In genomic region chr11:31521497-31522150, GRCh38 we compare ENCODE assay signal across 38 cellular contexts.
"Had no signal": no experiment of that assay in that cellular context is flagged by ENCODE, and none has a peak within 500 bp of the region (broad histone marks: within the 10 kb centered on the region; RNA-seq: fewer than 3 reads in every experiment).

No MANE protein-coding gene starts in this region.

- DNase-seq: activated B cell treated with CpG ODN at 0.5 μM for 24 hours; activated CD4-positive, alpha-beta memory T cell treated with anti-CD3 and anti-CD28 coated beads, Interleukin-2, amount 10 ng/mL, durations not matched to agents 7 days and 5 days; activated CD4-positive, alpha-beta T cell treated with anti-CD3 and anti-CD28 coated beads for 1 hour; activated CD4-positive, alpha-beta T cell treated with anti-CD3 and anti-CD28 coated beads for 48 hours; activated CD8-positive, alpha-beta memory T cell treated with anti-CD3 and anti-CD28 coated beads for 24 hours; activated CD8-positive, alpha-beta memory T cell treated with anti-CD3 and anti-CD28 coated beads, Interleukin-2, amount 10 ng/mL, durations not matched to agents 7 days and 5 days; activated CD8-positive, alpha-beta memory T cell treated with anti-CD3 and anti-CD28 coated beads, Interleukin-2, amount 50 U/mL, for 48 hours; activated effector memory CD4-positive, alpha-beta T cell treated with Interleukin-2 at 50 U/mL for 16 hours; activated naive CD4-positive, alpha-beta T cell treated with anti-CD3 and anti-CD28 coated beads, Interleukin-2, amount 10 ng/mL, durations not matched to agents 7 days and 5 days; activated naive CD8-positive, alpha-beta T cell treated with anti-CD3 and anti-CD28 coated beads, Interleukin-2, amount 50 U/mL, for 24 hours; activated T-cell treated with anti-CD3 and anti-CD28 coated beads, Interleukin-2, amount 50 U/mL, for 48 hours; anterior cingulate cortex; central memory CD4-positive, alpha-beta T cell; Kasumi-1; KG1; NCI-H1048; NCI-H1105 treated with DMSO at 0.1 percent for 48 hours; NCI-H1436; NCI-H1694; NCI-H1930; NCI-H2081 treated with DMSO at 0.1 percent for 48 hours; NCI-H226; NCI-H510A; NCI-H526; NCI-H748 treated with DMSO at 0.1 percent for 48 hours; NK-92 treated with Interleukin-12 subunit alpha and Interleukin-12 subunit beta, amount 100 ng/mL, for 24 hours; PC-3; Peyer's patch; RPMI8226; SHP77 treated with DMSO at 0.1 percent for 48 hours; SW 1271; T-helper 1 cell; T-helper 2 cell; T-helper 9 cell had no signal

- H3K27ac ChIP-seq: Peyer's patch, SJSA1, VCaP had no signal

- H3K27me3 Mint-ChIP-seq: activated B cell treated with CpG ODN at 0.5 μM for 24 hours; activated CD4-positive, alpha-beta memory T cell treated with anti-CD3 and anti-CD28 coated beads, Interleukin-2, amount 10 ng/mL, durations not matched to agents 7 days and 5 days; activated CD8-positive, alpha-beta memory T cell treated with anti-CD3 and anti-CD28 coated beads, Interleukin-2, amount 10 ng/mL, durations not matched to agents 7 days and 5 days; activated naive CD4-positive, alpha-beta T cell treated with anti-CD3 and anti-CD28 coated beads, Interleukin-2, amount 10 ng/mL, durations not matched to agents 7 days and 5 days; activated naive CD8-positive, alpha-beta T cell; activated naive CD8-positive, alpha-beta T cell treated with anti-CD3 and anti-CD28 coated beads, Interleukin-2, amount 50 U/mL, for 24 hours; brain had no signal

- H3K4me3 Mint-ChIP-seq: activated B cell treated with CpG ODN at 0.5 μM for 24 hours; activated CD4-positive, alpha-beta memory T cell treated with anti-CD3 and anti-CD28 coated beads, Interleukin-2, amount 10 ng/mL, durations not matched to agents 7 days and 5 days; activated CD8-positive, alpha-beta memory T cell treated with anti-CD3 and anti-CD28 coated beads, Interleukin-2, amount 10 ng/mL, durations not matched to agents 7 days and 5 days; activated naive CD4-positive, alpha-beta T cell treated with anti-CD3 and anti-CD28 coated beads, Interleukin-2, amount 10 ng/mL, durations not matched to agents 7 days and 5 days; activated naive CD8-positive, alpha-beta T cell; activated naive CD8-positive, alpha-beta T cell treated with anti-CD3 and anti-CD28 coated beads, Interleukin-2, amount 50 U/mL, for 24 hours; brain had no signal

- H3K4me3 ChIP-seq: Peyer's patch, SJSA1 had no signal

- H3K36me3 ChIP-seq: Peyer's patch, SJSA1 had no signal

- H3K9me3 Mint-ChIP-seq: activated B cell treated with CpG ODN at 0.5 μM for 24 hours; activated CD4-positive, alpha-beta memory T cell treated with anti-CD3 and anti-CD28 coated beads, Interleukin-2, amount 10 ng/mL, durations not matched to agents 7 days and 5 days; activated naive CD4-positive, alpha-beta T cell treated with anti-CD3 and anti-CD28 coated beads, Interleukin-2, amount 10 ng/mL, durations not matched to agents 7 days and 5 days; activated naive CD8-positive, alpha-beta T cell treated with anti-CD3 and anti-CD28 coated beads, Interleukin-2, amount 50 U/mL, for 24 hours; brain had no signal

- H3K4me1 ChIP-seq: Peyer's patch, SJSA1 had no signal

- H3K27me3 ChIP-seq: Peyer's patch, SJSA1 had no signal

- H3K27ac Mint-ChIP-seq: activated B cell treated with CpG ODN at 0.5 μM for 24 hours; activated CD4-positive, alpha-beta memory T cell treated with anti-CD3 and anti-CD28 coated beads, Interleukin-2, amount 10 ng/mL, durations not matched to agents 7 days and 5 days; activated CD8-positive, alpha-beta memory T cell treated with anti-CD3 and anti-CD28 coated beads, Interleukin-2, amount 10 ng/mL, durations not matched to agents 7 days and 5 days; activated naive CD4-positive, alpha-beta T cell treated with anti-CD3 and anti-CD28 coated beads, Interleukin-2, amount 10 ng/mL, durations not matched to agents 7 days and 5 days; activated naive CD8-positive, alpha-beta T cell; activated naive CD8-positive, alpha-beta T cell treated with anti-CD3 and anti-CD28 coated beads, Interleukin-2, amount 50 U/mL, for 24 hours; brain had no signal

- H3K4me1 Mint-ChIP-seq: activated B cell treated with CpG ODN at 0.5 μM for 24 hours; activated CD4-positive, alpha-beta memory T cell treated with anti-CD3 and anti-CD28 coated beads, Interleukin-2, amount 10 ng/mL, durations not matched to agents 7 days and 5 days; activated CD8-positive, alpha-beta memory T cell treated with anti-CD3 and anti-CD28 coated beads, Interleukin-2, amount 10 ng/mL, durations not matched to agents 7 days and 5 days; activated naive CD4-positive, alpha-beta T cell treated with anti-CD3 and anti-CD28 coated beads, Interleukin-2, amount 10 ng/mL, durations not matched to agents 7 days and 5 days; activated naive CD8-positive, alpha-beta T cell treated with anti-CD3 and anti-CD28 coated beads, Interleukin-2, amount 50 U/mL, for 24 hours; brain had no signal

- H3K36me3 Mint-ChIP-seq: activated naive CD4-positive, alpha-beta T cell treated with anti-CD3 and anti-CD28 coated beads, Interleukin-2, amount 10 ng/mL, durations not matched to agents 7 days and 5 days had no signal

- ATAC-seq: activated CD8-positive, alpha-beta memory T cell treated with anti-CD3 and anti-CD28 coated beads, Interleukin-2, amount 10 ng/mL, durations not matched to agents 7 days and 5 days; activated naive CD8-positive, alpha-beta T cell treated with anti-CD3 and anti-CD28 coated beads, Interleukin-2, amount 50 U/mL, for 24 hours; PC-3 had no signal

- H3K9me3 ChIP-seq: Peyer's patch, SJSA1 had no signal
